8 cellular contexts compared by ENCODE assay signal in the genomic region with DNA sequence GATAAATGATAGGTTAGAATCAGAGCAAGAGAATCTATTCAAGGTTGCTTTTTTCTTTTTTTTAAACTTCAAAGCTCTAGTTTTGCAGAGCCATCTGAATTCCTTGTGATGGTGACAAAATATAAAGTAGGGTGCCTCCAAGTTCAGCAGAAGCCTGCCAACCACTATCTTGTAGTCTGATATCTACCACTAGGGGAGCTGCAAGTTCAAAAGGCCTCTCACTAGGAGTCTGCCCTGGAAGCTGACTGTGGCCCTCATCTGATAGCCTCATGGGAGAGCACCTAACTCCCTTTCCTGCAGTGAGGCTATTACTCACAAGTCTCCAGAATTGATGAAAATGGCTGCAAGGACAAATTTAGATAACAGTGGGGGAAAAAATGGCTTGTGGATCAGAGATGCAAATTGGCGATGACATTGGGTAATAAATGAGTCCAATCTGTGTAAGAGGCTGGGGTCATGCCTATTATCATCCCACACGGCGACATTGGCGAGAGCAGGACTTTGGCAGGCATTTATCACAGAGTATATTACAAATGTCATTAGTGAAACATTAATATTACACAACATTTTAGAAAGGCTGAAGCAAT. TPM values are rescaled to one million over a fixed set of nuclear protein-coding genes. Genes with fewer than 3 reads are reported as not detected.
DNase-seq lines count a peak whose midpoint lies in the region; ATAC-seq, FAIRE-seq and TF ChIP-seq lines count a peak whose summit lies in the region.

No MANE protein-coding gene starts in this region.

- intact Hi-C loops in kidney (cut with DNase I): no loop called here

- H3K36me3 ChIP-seq in kidney (ENCODE audit: control insufficient read depth in 1 of 2, insufficient read depth in 2 of 2, low read length in 2 of 2): no peaks in the 10 kb centered on the region

- DNase-seq in SKM-1 treated with dmso at 0.1 percent for 144 hours (lab: John Stamatoyannopoulos, UW; ENCODE audit: unreplicated experiment) (peak; percentile 17), kidney (no peak), NCI-H2029 (lab: John Stamatoyannopoulos, UW) (no peak), NK-92 (lab: John Stamatoyannopoulos, UW; ENCODE audit: unreplicated experiment) (no peak), GM20000 (ENCODE audit: low spot score) (no peak)
- DNase-seq in central memory CD4-positive, alpha-beta T cell: no peak

- TF ChIP-seq CTCF in GM12873 (IDR thresholded peaks at IDR 0.05; ENCODE audit: insufficient read depth, low read depth, low read length, missing control alignments) (peak; percentile 54), kidney (IDR thresholded peaks at IDR 0.05; ENCODE audit: borderline replicate concordance, extremely low read depth, insufficient read depth) (peak; percentile 40), GM20000 (IDR thresholded peaks at IDR 0.05; ENCODE audit: extremely low read depth, missing control alignments) (no peak)

- no peaks in the 10 kb centered on the region for H3K9me3 ChIP-seq in kidney (ENCODE audit: control insufficient read depth in 1 of 2, low read length in 2 of 2)

- no peak overlapping the region for H3K27ac ChIP-seq in kidney (ENCODE audit: low read depth in 2 of 2, low read length in 2 of 2)

- no peak overlapping the region for H3K9ac ChIP-seq in kidney (ENCODE audit: low read length in 2 of 2)

- H3K4me3 ChIP-seq in kidney (ENCODE audit: low read length in 2 of 2): no peak overlapping the region

- H3K4me1 ChIP-seq in kidney (ENCODE audit: control insufficient read depth in 1 of 2, insufficient read depth in 1 of 2, low read depth in 1 of 2, low read length in 2 of 2): no peaks in the 10 kb centered on the region

- FAIRE-seq in kidney (lab: Jason Lieb, UNC): no peak

- peak; percentile 84 for ATAC-seq in HG03342 (IDR thresholded peaks at IDR 0.05; ENCODE audit: unreplicated experiment)

RNA-seq across cellular contexts. Expression of a gene that starts 10.7 kb away (rescaled TPM):
- total RNA-seq in kidney: not detected
- not detected for polyA plus RNA-seq in kidney (ENCODE audit: insufficient read depth, low read depth, low replicate concordance)
